Comparison of ENCODE assay signal across 8 cellular contexts in genomic region chr14:73851567-73852382, GRCh38. TPM values are rescaled to one million over a fixed set of nuclear protein-coding genes. Genes with fewer than 3 reads are reported as not detected.
A peak's percentile ranks its signal among the peaks of the same experiment; 100 is the strongest.
DNase-seq lines count a peak whose midpoint lies in the region; ATAC-seq and TF ChIP-seq lines count a peak whose summit lies in the region.

TSS of gene PTGR2 (plus strand) at chr14:73851831. CDS start at chr14:73858863, 7,032 bp downstream.

- H3K9ac ChIP-seq in muscle layer of colon (ENCODE audit: low read length): peak within 1 kb of the TSS; percentile 97

- no peaks in the 10 kb centered on the region for H3K27me3 ChIP-seq in muscle layer of colon (ENCODE audit: control insufficient read depth in 1 of 2, insufficient read depth in 2 of 2, low read length in 2 of 2)

- H3K36me3 ChIP-seq in muscle layer of colon (ENCODE audit: insufficient read depth, low read length): no peaks in the 10 kb centered on the region

- peak within 1 kb of the TSS; percentile 73 to 74 for H3K4me3 ChIP-seq in muscle layer of colon (ENCODE audit: low read depth in 1 of 2, low read length in 2 of 2)

- H3K4me1 ChIP-seq in muscle layer of colon (ENCODE audit: insufficient read depth, low read length): peaks cover 8% of the 10 kb centered on the region

- peak; percentile 93 for DNase-seq in DMS114 treated with DMSO at 0.1 percent for 48 hours (lab: John Stamatoyannopoulos, UW; ENCODE audit: unreplicated experiment)
- DNase-seq in KG1 (lab: John Stamatoyannopoulos, UW): peak; percentile 84
- DNase-seq in activated T-cell treated with anti-CD3 and anti-CD28 coated beads, Interleukin-2, amount 50 U/mL, for 48 hours: peak; percentile 89 to 90
- peak; percentile 70 to 74 for DNase-seq in stimulated activated CD8-positive, alpha-beta memory T cell treated with anti-CD3 and anti-CD28 coated beads, Interleukin-7, amount 100 ng/mL, for 1 hour (ENCODE audit: low read depth in 2 of 2)

- peak within 1 kb of the TSS; percentile 92 for H3K27ac ChIP-seq in muscle layer of colon (ENCODE audit: low read depth, low read length)

- H3K9me3 ChIP-seq in muscle layer of colon (ENCODE audit: low read length): no peaks in the 10 kb centered on the region

- ATAC-seq in GM21717 (IDR thresholded peaks at IDR 0.05; ENCODE audit: unreplicated experiment) (peak; percentile 77), esophagus mucosa (peak; percentile 96)

TF ChIP-seq in PFSK-1, 5 proteins besides CTCF, POLR2A, EP300 and RAD21:
- peak; percentile 85 for TF ChIP-seq POLR2AphosphoS5 (IDR thresholded peaks at IDR 0.05; ENCODE audit: low read depth, low read length)
- TF ChIP-seq FOXP2 (optimal IDR thresholded peaks at IDR 0.05; ENCODE audit: borderline replicate concordance, extremely low read depth, extremely low read length, insufficient read depth): peak; percentile 51
- TF ChIP-seq SIN3A (IDR thresholded peaks at IDR 0.05; ENCODE audit: borderline replicate concordance, insufficient read depth, low read length): no peak
- peak; percentile 70; the same call in 1 of the 2 replicates for TF ChIP-seq TAF1 (IDR thresholded peaks at IDR 0.05; ENCODE audit: borderline replicate concordance, insufficient read depth, low read length)
- no peak for TF ChIP-seq REST (IDR thresholded peaks at IDR 0.05; ENCODE audit: insufficient read depth in 1 of 2, low read depth in 2 of 2, low read length in 2 of 2)

RNA-seq across cellular contexts. Expression of gene PTGR2, which starts in this region (rescaled TPM):
- 2.8 TPM for polyA plus RNA-seq in PFSK-1 (2012; ENCODE audit: insufficient read length, low read depth)
- total RNA-seq in esophagus mucosa: 8.6 TPM

Comparison
In these comparisons a context has a peak if more than half of its experiments do, and no peak if none do; other contexts are left out.
1. Peak in every context shown above with its lines: DNase-seq, ATAC-seq, H3K4me3 ChIP-seq and H3K27ac ChIP-seq.